Comparison of ENCODE assay signal across 28 cellular contexts in the genomic region with DNA sequence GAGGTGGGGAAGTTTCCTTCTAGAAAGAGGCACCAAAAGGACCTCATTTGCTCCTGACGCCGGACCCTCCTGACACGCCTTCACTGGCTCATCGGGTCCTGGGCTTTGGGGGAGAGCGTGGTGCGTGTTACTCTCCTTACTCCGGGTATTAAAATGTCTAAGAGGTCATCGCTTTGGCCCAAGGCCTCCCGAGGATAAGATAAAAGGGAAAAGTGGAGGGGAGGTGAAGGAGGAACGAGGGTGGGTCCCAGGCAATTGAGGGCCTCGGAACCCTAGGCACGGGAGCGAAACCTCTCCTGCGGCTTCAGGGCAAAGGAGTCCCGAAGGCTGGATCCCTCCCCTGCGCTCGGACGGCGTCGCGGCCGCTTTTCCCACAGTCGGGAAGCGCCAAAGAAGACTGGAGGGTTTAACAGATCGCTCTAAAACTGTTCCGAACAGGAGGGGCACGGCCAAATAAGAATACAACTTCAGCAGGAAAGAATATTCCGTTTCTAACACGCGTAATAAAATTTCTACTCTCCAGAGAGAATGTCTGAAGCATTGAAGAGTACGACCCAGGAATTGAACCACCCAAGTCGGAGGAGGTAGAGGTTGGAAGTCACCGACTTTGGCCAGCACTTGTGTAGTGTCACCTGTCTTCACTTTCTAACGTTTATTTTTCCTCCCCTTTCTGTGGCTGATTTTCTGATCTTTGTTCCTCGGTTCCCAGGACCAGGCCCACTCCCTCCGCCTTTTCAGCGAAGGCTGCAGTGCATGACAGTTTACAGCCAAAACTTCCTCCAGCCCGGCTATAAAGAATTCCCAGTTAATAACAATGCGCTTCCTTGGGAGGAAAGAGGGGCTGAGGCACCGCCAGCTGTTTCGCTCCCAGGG. TPM values are rescaled to one million over a fixed set of nuclear protein-coding genes. Genes with fewer than 3 reads are reported as not detected.
A peak's percentile ranks its signal among the peaks of the same experiment; 100 is the strongest.
DNase-seq lines count a peak whose midpoint lies in the region; ATAC-seq and TF ChIP-seq lines count a peak whose summit lies in the region.
"Had no signal": no experiment of that assay in that cellular context is flagged by ENCODE, and none has a peak within 500 bp of the region (broad histone marks: within the 10 kb centered on the region; RNA-seq: fewer than 3 reads in every experiment).

No MANE protein-coding gene starts in this region.

- H3K4me3 ChIP-seq in smooth muscle cell (no peak overlapping the region), MM.1S (ENCODE audit: low read length) (no peak overlapping the region)
- H3K4me3 ChIP-seq: A549, K562 had no signal

- H3K9me3 Mint-ChIP-seq in activated naive CD8-positive, alpha-beta T cell (ENCODE audit: low read depth): no peaks in the 10 kb centered on the region
- no peaks in the 10 kb centered on the region for H3K9me3 Mint-ChIP-seq in activated naive CD8-positive, alpha-beta T cell treated with anti-CD3 and anti-CD28 coated beads, Interleukin-2, amount 50 U/mL, for 24 hours
- H3K9me3 Mint-ChIP-seq in chondrocyte (ENCODE audit: low read depth): no peaks in the 10 kb centered on the region
- no peaks in the 10 kb centered on the region for H3K9me3 Mint-ChIP-seq in stimulated activated effector memory CD8-positive, alpha-beta T cell treated with anti-CD3 and anti-CD28 coated beads, Interleukin-12 subunit alpha, Interleukin-12 subunit beta, amount 100 ng/mL, for 72 hours
- H3K9me3 Mint-ChIP-seq: stimulated activated memory B cell treated with anti-CD40 and anti-IgM and Interleukin-4, amounts not matched to agents 10 μg/mL and 1 μg/mL and 100 μg/mL, for 72 hours had no signal

- peak overlapping the region; percentile 32 for H3K4me3 Mint-ChIP-seq in activated naive CD8-positive, alpha-beta T cell
- no peak overlapping the region for H3K4me3 Mint-ChIP-seq in activated naive CD8-positive, alpha-beta T cell treated with anti-CD3 and anti-CD28 coated beads, Interleukin-2, amount 50 U/mL, for 24 hours
- peak overlapping the region; percentile 7 for H3K4me3 Mint-ChIP-seq in chondrocyte (ENCODE audit: unreplicated experiment)
- no peak overlapping the region for H3K4me3 Mint-ChIP-seq in stimulated activated effector memory CD8-positive, alpha-beta T cell treated with anti-CD3 and anti-CD28 coated beads, Interleukin-12 subunit alpha, Interleukin-12 subunit beta, amount 100 ng/mL, for 72 hours
- H3K4me3 Mint-ChIP-seq: stimulated activated memory B cell treated with anti-CD40 and anti-IgM and Interleukin-4, amounts not matched to agents 10 μg/mL and 1 μg/mL and 100 μg/mL, for 72 hours; T-helper 17 cell had no signal

- H4K20me1 ChIP-seq in smooth muscle cell (ENCODE audit: low read depth) (no peaks in the 10 kb centered on the region), MM.1S (ENCODE audit: insufficient read depth, low read length) (no peaks in the 10 kb centered on the region)

- H3K9ac ChIP-seq in smooth muscle cell (ENCODE audit: low read depth): no peak overlapping the region
- no peak overlapping the region for H3K9ac ChIP-seq in MM.1S (ENCODE audit: low read length)

- H3K27me3 Mint-ChIP-seq in activated naive CD8-positive, alpha-beta T cell: peaks cover 31% of the 10 kb centered on the region
- peaks cover 50% of the 10 kb centered on the region for H3K27me3 Mint-ChIP-seq in activated naive CD8-positive, alpha-beta T cell treated with anti-CD3 and anti-CD28 coated beads, Interleukin-2, amount 50 U/mL, for 24 hours
- peaks cover 50% of the 10 kb centered on the region for H3K27me3 Mint-ChIP-seq in chondrocyte (ENCODE audit: low read depth)

- no peak overlapping the region for H2AFZ ChIP-seq in smooth muscle cell (ENCODE audit: low read depth)
- H2AFZ ChIP-seq in MM.1S (ENCODE audit: low read length): no peak overlapping the region

- ATAC-seq in activated naive CD8-positive, alpha-beta T cell treated with anti-CD3 and anti-CD28 coated beads, Interleukin-2, amount 50 U/mL, for 24 hours: no peak
- no peak for ATAC-seq in stimulated activated effector memory CD8-positive, alpha-beta T cell treated with anti-CD3 and anti-CD28 coated beads, Interleukin-12 subunit alpha, Interleukin-12 subunit beta, amount 100 ng/mL, for 72 hours
- ATAC-seq: A549; esophagus mucosa; gastroesophageal sphincter; K562; left lobe of liver; sciatic nerve; stimulated activated memory B cell treated with anti-CD40 and anti-IgM and Interleukin-4, amounts not matched to agents 10 μg/mL and 1 μg/mL and 100 μg/mL, for 72 hours; T-helper 17 cell had no signal

- peak overlapping the region; percentile 85 for H3K4me2 ChIP-seq in smooth muscle cell
- H3K4me2 ChIP-seq in MM.1S (ENCODE audit: low read depth, low read length): no peak overlapping the region
- H3K4me2 ChIP-seq: A549 had no signal

- WGBS in smooth muscle cell (ENCODE audit: low lambda C conversion rate): 9% methylated on average over 41 of the region's 41 CpGs

- H3K27ac ChIP-seq in smooth muscle cell (ENCODE audit: low read depth): no peak overlapping the region
- no peak overlapping the region for H3K27ac ChIP-seq in MM.1S (ENCODE audit: low read length)
- H3K27ac ChIP-seq: A549, gastroesophageal sphincter, testis, WERI-Rb-1 had no signal

- H3K27me3 ChIP-seq in smooth muscle cell (ENCODE audit: low read depth) (peaks cover 99% of the 10 kb centered on the region), MM.1S (replicated peaks; ENCODE audit: insufficient read depth, low read length) (no peaks in the 10 kb centered on the region)
- H3K27me3 ChIP-seq: testis had no signal

- DNase-seq in activated naive CD8-positive, alpha-beta T cell treated with anti-CD3 and anti-CD28 coated beads, Interleukin-2, amount 50 U/mL, for 24 hours: no peak
- DNase-seq in chondrocyte (ENCODE audit: low spot score): no peak
- DNase-seq in left kidney (ENCODE audit: low read depth, low spot score): peak; percentile 73
- DNase-seq in smooth muscle cell (lab: John Stamatoyannopoulos, UW; ENCODE audit: unreplicated experiment): no peak
- DNase-seq in MM.1S: no peak
- no peak for DNase-seq in stimulated activated effector memory CD8-positive, alpha-beta T cell treated with anti-CD3 and anti-CD28 coated beads, Interleukin-12 subunit alpha, Interleukin-12 subunit beta, amount 100 ng/mL, for 72 hours (ENCODE audit: low spot score in 2 of 2)
- no peak for DNase-seq in erythroblast (lab: John Stamatoyannopoulos, UW)
- DNase-seq: activated CD4-positive, alpha-beta T cell treated with anti-CD3 and anti-CD28 coated beads, Interleukin-2, amount 50 U/mL, for 4 hours; activated gamma-delta T cell; activated T-cell treated with anti-CD3 and anti-CD28 coated beads for 4 hours; Caco-2; caudate nucleus; NCI-H187 treated with DMSO at 0.1 percent for 48 hours; T-helper 17 cell; testis; WERI-Rb-1 had no signal

- H3K79me2 ChIP-seq in smooth muscle cell (ENCODE audit: low read depth) (no peaks in the 10 kb centered on the region), MM.1S (ENCODE audit: low read length) (no peaks in the 10 kb centered on the region)

- no peaks in the 10 kb centered on the region for H3K36me3 Mint-ChIP-seq in activated naive CD8-positive, alpha-beta T cell
- peaks cover 3% of the 10 kb centered on the region for H3K36me3 Mint-ChIP-seq in activated naive CD8-positive, alpha-beta T cell treated with anti-CD3 and anti-CD28 coated beads, Interleukin-2, amount 50 U/mL, for 24 hours (ENCODE audit: low read depth)
- no peaks in the 10 kb centered on the region for H3K36me3 Mint-ChIP-seq in chondrocyte (ENCODE audit: low read depth)
- no peaks in the 10 kb centered on the region for H3K36me3 Mint-ChIP-seq in stimulated activated effector memory CD8-positive, alpha-beta T cell treated with anti-CD3 and anti-CD28 coated beads, Interleukin-12 subunit alpha, Interleukin-12 subunit beta, amount 100 ng/mL, for 72 hours
- H3K36me3 Mint-ChIP-seq: stimulated activated memory B cell treated with anti-CD40 and anti-IgM and Interleukin-4, amounts not matched to agents 10 μg/mL and 1 μg/mL and 100 μg/mL, for 72 hours had no signal

- no peaks in the 10 kb centered on the region for H3K9me3 ChIP-seq in smooth muscle cell (replicated peaks; ENCODE audit: low read depth)
- H3K9me3 ChIP-seq in MM.1S (replicated peaks; ENCODE audit: insufficient read depth, low read length): no peaks in the 10 kb centered on the region
- H3K9me3 ChIP-seq: A549, Caco-2, gastroesophageal sphincter, testis had no signal

- TF ChIP-seq CTCF in chondrocyte (IDR thresholded peaks at IDR 0.05) (no peak), smooth muscle cell (IDR thresholded peaks at IDR 0.05; ENCODE audit: borderline replicate concordance, insufficient read depth, poor library complexity, severe bottlenecking) (no peak), MM.1S (IDR thresholded peaks at IDR 0.05; ENCODE audit: low read length) (no peak)

- H3K9me2 ChIP-seq in MM.1S (replicated peaks; ENCODE audit: insufficient read depth, low read length): no peaks in the 10 kb centered on the region

- H3F3A ChIP-seq in smooth muscle cell (ENCODE audit: low read depth): no peaks in the 10 kb centered on the region
- no peaks in the 10 kb centered on the region for H3F3A ChIP-seq in MM.1S (ENCODE audit: insufficient read depth, low read length)

- peaks cover 20% of the 10 kb centered on the region for H3K4me1 Mint-ChIP-seq in activated naive CD8-positive, alpha-beta T cell (ENCODE audit: low read depth)
- H3K4me1 Mint-ChIP-seq in activated naive CD8-positive, alpha-beta T cell treated with anti-CD3 and anti-CD28 coated beads, Interleukin-2, amount 50 U/mL, for 24 hours: peaks cover 11% of the 10 kb centered on the region
- peaks cover 8% of the 10 kb centered on the region for H3K4me1 Mint-ChIP-seq in chondrocyte (ENCODE audit: low read depth)
- H3K4me1 Mint-ChIP-seq in stimulated activated effector memory CD8-positive, alpha-beta T cell treated with anti-CD3 and anti-CD28 coated beads, Interleukin-12 subunit alpha, Interleukin-12 subunit beta, amount 100 ng/mL, for 72 hours: peaks cover 8% of the 10 kb centered on the region

- H3K36me3 ChIP-seq in smooth muscle cell (ENCODE audit: low read depth): no peaks in the 10 kb centered on the region
- no peaks in the 10 kb centered on the region for H3K36me3 ChIP-seq in MM.1S (replicated peaks; ENCODE audit: insufficient read depth, low read length)
- H3K36me3 ChIP-seq: gastroesophageal sphincter had no signal

- no peak for TF ChIP-seq POLR2A in erythroblast (IDR thresholded peaks at IDR 0.05; ENCODE audit: low read length)

- no peak overlapping the region for H3K27ac Mint-ChIP-seq in activated naive CD8-positive, alpha-beta T cell
- no peak overlapping the region for H3K27ac Mint-ChIP-seq in activated naive CD8-positive, alpha-beta T cell treated with anti-CD3 and anti-CD28 coated beads, Interleukin-2, amount 50 U/mL, for 24 hours
- H3K27ac Mint-ChIP-seq in chondrocyte (ENCODE audit: unreplicated experiment): no peak overlapping the region
- H3K27ac Mint-ChIP-seq in stimulated activated effector memory CD8-positive, alpha-beta T cell treated with anti-CD3 and anti-CD28 coated beads, Interleukin-12 subunit alpha, Interleukin-12 subunit beta, amount 100 ng/mL, for 72 hours: no peak overlapping the region
- H3K27ac Mint-ChIP-seq: stimulated activated memory B cell treated with anti-CD40 and anti-IgM and Interleukin-4, amounts not matched to agents 10 μg/mL and 1 μg/mL and 100 μg/mL, for 72 hours; T-helper 17 cell had no signal

- H3K4me1 ChIP-seq in smooth muscle cell (ENCODE audit: low read depth) (peaks cover 26% of the 10 kb centered on the region), MM.1S (ENCODE audit: low read length) (no peaks in the 10 kb centered on the region)
- H3K4me1 ChIP-seq: Caco-2 had no signal

RNA-seq across cellular contexts. Expression of a gene that starts 2.1 kb away (rescaled TPM):
- total RNA-seq in chondrocyte: not detected in 3 replicates
- total RNA-seq in smooth muscle cell: not detected in 2 replicates
- polyA plus RNA-seq in smooth muscle cell: not detected in 2 replicates
- total RNA-seq: Caco-2, Daoy, esophagus mucosa, gastroesophageal sphincter, K562, left lobe of liver, mucosa of gallbladder, omental fat pad, sciatic nerve, T-helper 17 cell had no signal
- polyA plus RNA-seq: A549, BJ, K562 had no signal

Comparison
In these comparisons a context has a peak if more than half of its experiments do, and no peak if none do; other contexts are left out.
1. H3K4me3 Mint-ChIP-seq: peak in activated naive CD8-positive, alpha-beta T cell (single experiment) and chondrocyte (single experiment); none in activated naive CD8-positive, alpha-beta T cell treated with anti-CD3 and anti-CD28 coated beads, Interleukin-2, amount 50 U/mL, for 24 hours (single experiment) and stimulated activated effector memory CD8-positive, alpha-beta T cell treated with anti-CD3 and anti-CD28 coated beads, Interleukin-12 subunit alpha, Interleukin-12 subunit beta, amount 100 ng/mL, for 72 hours (single experiment).